In the genomic region with DNA sequence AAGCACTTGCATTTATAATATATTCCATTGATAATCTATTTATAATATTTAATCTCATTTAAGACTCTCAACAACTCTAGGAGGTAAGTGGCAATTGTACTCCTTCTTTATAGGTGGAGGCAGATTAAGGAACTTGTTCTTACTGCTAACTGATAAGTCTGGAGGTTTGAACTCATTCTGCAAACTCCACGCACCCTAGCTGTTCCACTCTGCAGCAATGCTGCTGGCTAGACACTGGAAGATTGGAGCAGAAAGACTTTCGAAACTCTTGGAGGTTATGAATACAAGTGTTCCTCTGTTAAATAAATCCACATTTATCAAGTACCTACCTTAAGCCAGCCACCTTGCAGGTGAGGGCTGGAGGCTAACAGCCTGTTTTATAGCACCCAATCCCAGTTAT, we compare ENCODE assay signal across 8 cellular contexts. TPM values are rescaled to one million over a fixed set of nuclear protein-coding genes. Genes with fewer than 3 reads are reported as not detected.
A peak's percentile ranks its signal among the peaks of the same experiment; 100 is the strongest.
DNase-seq lines count a peak whose midpoint lies in the region; ATAC-seq and TF ChIP-seq lines count a peak whose summit lies in the region.

No MANE protein-coding gene starts in this region.

- no peak for ATAC-seq in memory B cell (ENCODE audit: low read depth)
- ATAC-seq in aorta (ENCODE audit: low FRiP score): no peak
- no peak for ATAC-seq in GM19324 (IDR thresholded peaks at IDR 0.05; ENCODE audit: low FRiP score, unreplicated experiment)

- no peaks in the 10 kb centered on the region for H3K27me3 ChIP-seq in ascending aorta
- H3K27me3 ChIP-seq in aorta (ENCODE audit: control insufficient read depth in 1 of 2, insufficient read depth in 2 of 2, low read length in 1 of 2): no peaks in the 10 kb centered on the region

- DNase-seq in DMS53 treated with DMSO at 0.1 percent for 48 hours (lab: John Stamatoyannopoulos, UW; ENCODE audit: unreplicated experiment) (peak; percentile 11), ascending aorta (ENCODE audit: low spot score in 2 of 2) (no peak), memory B cell (ENCODE audit: low spot score in 2 of 2) (no peak), aorta (no peak), NCI-H345 treated with DMSO at 0.1 percent for 48 hours (lab: John Stamatoyannopoulos, UW; ENCODE audit: unreplicated experiment) (no peak), NCI-H187 treated with DMSO at 0.1 percent for 48 hours (lab: John Stamatoyannopoulos, UW) (no peak)
- DNase-seq in Jurkat, Clone E6-1 (ENCODE audit: low read depth, low spot score): no peak

- H3K9me3 Mint-ChIP-seq in memory B cell: no peaks in the 10 kb centered on the region

- H3K4me3 ChIP-seq in Jurkat, Clone E6-1 (ENCODE audit: low read length): peak overlapping the region; percentile 95
- H3K4me3 ChIP-seq in ascending aorta (peak overlapping the region; percentile 75 to 85), aorta (ENCODE audit: low read length in 2 of 2) (peak overlapping the region; percentile 38 to 74)

- 38 to 49% methylated on average over 2 of the region's 2 CpGs for WGBS in aorta, 2 donors

- H3K4me1 ChIP-seq in ascending aorta: peaks cover 3 to 13% of the 10 kb centered on the region in 2 donors
- H3K4me1 ChIP-seq in aorta (ENCODE audit: control insufficient read depth in 1 of 2, insufficient read depth in 2 of 2, low read length in 2 of 2): no peaks in the 10 kb centered on the region

- H3K27ac ChIP-seq in ascending aorta (peak overlapping the region in 1 of 2 donors; percentile 90), aorta (ENCODE audit: low read depth in 1 of 2, low read length in 2 of 2) (no peak overlapping the region)

- H3K27ac Mint-ChIP-seq in memory B cell: peak overlapping the region; percentile 98

- no peaks in the 10 kb centered on the region for H3K36me3 Mint-ChIP-seq in memory B cell

- peak overlapping the region; percentile 99 for H3K4me3 Mint-ChIP-seq in memory B cell

- intact Hi-C loops in ascending aorta (cut with DNase I): loop anchor here (1.0 to 5.0 kb wide), 2 partner anchors 25 to 136 kb away; no protein-coding TSS in a partner anchor
- intact Hi-C loops in aorta (cut with DNase I): no loop called here

- peaks cover 32% of the 10 kb centered on the region for H3K4me1 Mint-ChIP-seq in memory B cell

- no peaks in the 10 kb centered on the region for H3K27me3 Mint-ChIP-seq in memory B cell

- H3K9me3 ChIP-seq in ascending aorta (no peaks in the 10 kb centered on the region), aorta (ENCODE audit: control insufficient read depth, low read length) (no peaks in the 10 kb centered on the region)

- TF ChIP-seq CTCF in ascending aorta (IDR thresholded peaks at IDR 0.05): no peak

- H3K36me3 ChIP-seq in ascending aorta (no peaks in the 10 kb centered on the region), aorta (ENCODE audit: control insufficient read depth in 1 of 2, insufficient read depth in 2 of 2, low read length in 1 of 2) (no peaks in the 10 kb centered on the region)

RNA-seq across cellular contexts. Expression of a gene that starts 0.8 kb away (rescaled TPM):
- 80.2 TPM for polyA plus RNA-seq in Jurkat, Clone E6-1 (2012; ENCODE audit: insufficient read depth, insufficient read length)
- total RNA-seq in ascending aorta: 19.1 TPM
- total RNA-seq in aorta: 10 to 100 TPM; 57.1 to 61.5 TPM
- polyA plus RNA-seq in aorta: 10 to 100 TPM; 42.3 to 54.5 TPM
